In genomic region chr1:180424848-180425457, GRCh38 we compare ENCODE assay signal across 13 cellular contexts.
A peak's percentile ranks its signal among the peaks of the same experiment; 100 is the strongest.
DNase-seq lines count a peak whose midpoint lies in the region; ATAC-seq and TF ChIP-seq lines count a peak whose summit lies in the region.
"Had no signal": no experiment of that assay in that cellular context is flagged by ENCODE, and none has a peak within 500 bp of the region (broad histone marks: within the 10 kb centered on the region; RNA-seq: fewer than 3 reads in every experiment).

No MANE protein-coding gene starts in this region.

- H3K9me3 Mint-ChIP-seq in MCF 10A (ENCODE audit: unreplicated experiment) (peaks cover 11% of the 10 kb centered on the region), chondrocyte (ENCODE audit: low read depth) (peaks cover 10% of the 10 kb centered on the region)

- no peaks in the 10 kb centered on the region for H4K20me1 ChIP-seq in mammary epithelial cell (ENCODE audit: insufficient read depth, low read length)

- 100% methylated on average over 3 of the region's 3 CpGs for WGBS in mammary epithelial cell (ENCODE audit: low coverage, missing lambda C conversion rate)
- 82 to 92% methylated on average over 3 of the region's 3 CpGs for WGBS in body of pancreas, 2 donors

- peaks cover 45% of the 10 kb centered on the region for H3K36me3 Mint-ChIP-seq in MCF 10A (ENCODE audit: insufficient read depth, unreplicated experiment)
- H3K36me3 Mint-ChIP-seq in chondrocyte (ENCODE audit: low read depth): peaks cover 14% of the 10 kb centered on the region

- H3K27me3 Mint-ChIP-seq in MCF 10A (ENCODE audit: insufficient read depth, unreplicated experiment) (no peaks in the 10 kb centered on the region), chondrocyte (ENCODE audit: low read depth) (no peaks in the 10 kb centered on the region)

- dilution Hi-C loops in mammary epithelial cell (cut with HindIII; ENCODE audit: low sequenced_read_pairs): no loop called here

- H3K36me3 ChIP-seq in mammary epithelial cell (ENCODE audit: insufficient read depth, low read length) (peaks cover under 1% of the 10 kb centered on the region), SK-N-MC (ENCODE audit: insufficient read depth, low read length) (peaks cover 27% of the 10 kb centered on the region), body of pancreas (replicated peaks in 1 of 2; ENCODE audit: insufficient read depth in 1 of 2, low read depth in 2 of 2) (no peaks in the 10 kb centered on the region)

- H3K4me3 Mint-ChIP-seq in MCF 10A (ENCODE audit: unreplicated experiment) (no peak overlapping the region), chondrocyte (ENCODE audit: unreplicated experiment) (no peak overlapping the region)

- H2AFZ ChIP-seq in mammary epithelial cell (ENCODE audit: low read depth, low read length): no peak overlapping the region
- H2AFZ ChIP-seq: parathyroid adenoma had no signal

- H3K4me1 ChIP-seq in mammary epithelial cell (ENCODE audit: insufficient read depth, low read length) (no peaks in the 10 kb centered on the region), body of pancreas (no peaks in the 10 kb centered on the region)
- H3K4me1 ChIP-seq: parathyroid adenoma had no signal

- H3K4me1 Mint-ChIP-seq in MCF 10A (ENCODE audit: insufficient read depth, unreplicated experiment) (peaks cover 6% of the 10 kb centered on the region), chondrocyte (ENCODE audit: low read depth) (no peaks in the 10 kb centered on the region)

- no peak for TF ChIP-seq POLR2A in body of pancreas (IDR thresholded peaks at IDR 0.05)

- TF ChIP-seq CTCF in MCF 10A (IDR thresholded peaks at IDR 0.05; ENCODE audit: unreplicated experiment) (no peak), mammary epithelial cell (conservative IDR thresholded peaks at IDR 0.05 in 1 of 2, IDR thresholded peaks at IDR 0.05 in 1 of 2; ENCODE audit: extremely low read depth in 1 of 2, insufficient read depth in 1 of 2, low read depth in 1 of 2, low read length in 2 of 2) (no peak), body of pancreas (IDR thresholded peaks at IDR 0.05) (no peak), chondrocyte (IDR thresholded peaks at IDR 0.05) (no peak)

- H3K79me2 ChIP-seq in mammary epithelial cell (ENCODE audit: insufficient read depth, low read length): peaks cover 48% of the 10 kb centered on the region
- H3K79me2 ChIP-seq: parathyroid adenoma had no signal

- no peak overlapping the region for H3K9ac ChIP-seq in mammary epithelial cell (ENCODE audit: insufficient read depth, low read length)
- H3K9ac ChIP-seq in SK-N-MC (ENCODE audit: insufficient read length): no peak overlapping the region
- H3K9ac ChIP-seq: parathyroid adenoma had no signal

- H3K4me3 ChIP-seq in mammary epithelial cell (replicated peaks in 1 of 3; ENCODE audit: insufficient read depth in 1 of 3, low read depth in 2 of 3, low read length in 3 of 3): no peak overlapping the region
- H3K4me3 ChIP-seq in SK-N-MC: no peak overlapping the region
- H3K4me3 ChIP-seq in body of pancreas: no peak overlapping the region
- H3K4me3 ChIP-seq: coronary artery had no signal

- no peak overlapping the region for H3K27ac ChIP-seq in mammary epithelial cell (ENCODE audit: insufficient read depth, low read depth, low read length)
- H3K27ac ChIP-seq in SK-N-MC: no peak overlapping the region
- H3K27ac ChIP-seq in body of pancreas: no peak overlapping the region
- H3K27ac ChIP-seq: coronary artery, parathyroid adenoma had no signal

- H3K27me3 ChIP-seq in mammary epithelial cell (ENCODE audit: insufficient read depth, low read length) (no peaks in the 10 kb centered on the region), body of pancreas (no peaks in the 10 kb centered on the region)

- no peak for ATAC-seq in body of pancreas
- no peak for ATAC-seq in HG02852 (IDR thresholded peaks at IDR 0.05; ENCODE audit: unreplicated experiment)
- no peak for ATAC-seq in GM21825 (IDR thresholded peaks at IDR 0.05; ENCODE audit: unreplicated experiment)

- H3K4me2 ChIP-seq in mammary epithelial cell (ENCODE audit: insufficient read depth, low read depth, low read length): no peak overlapping the region

- in situ Hi-C loops in mammary epithelial cell (cut with MboI; ENCODE audit: low sequenced_read_pairs in 2 of 2): no loop called here

- CTCF ChIA-PET in MCF 10A (lab: Yijun Ruan, JAX) (interaction anchor here (0.8 to 2.5 kb wide), 2 partner anchors 9 to 1420 kb away, joined by 4 to 13 read pairs; no protein-coding TSS in a partner anchor), mammary epithelial cell (lab: Charles Lee; ENCODE audit: low non-redundant PET) (no interaction called here)

- no peak for DNase-seq in MCF 10A (ENCODE audit: unreplicated experiment)
- DNase-seq in mammary epithelial cell: no peak
- peak; percentile 30 for DNase-seq in NCI-H2081 treated with DMSO at 0.1 percent for 48 hours (lab: John Stamatoyannopoulos, UW)
- DNase-seq in SK-N-MC (ENCODE audit: low read depth, low spot score): peak; percentile 62
- DNase-seq in body of pancreas: no peak
- DNase-seq in chondrocyte (ENCODE audit: low spot score): no peak
- DNase-seq: IMR-90, NCI-H774, SHP77 treated with DMSO at 0.1 percent for 48 hours had no signal

- BruUV-seq in MCF 10A (replicated peaks; lab: Mats Ljungman, UMichigan) (no TSS peak), mammary epithelial cell (replicated peaks; lab: Mats Ljungman, UMichigan) (no TSS peak)

- intact Hi-C loops in MCF 10A (cut with micrococcal nuclease) (no loop called here), mammary epithelial cell (cut with micrococcal nuclease) (no loop called here), body of pancreas (cut with DNase I) (no loop called here)

- H3K9me3 ChIP-seq in mammary epithelial cell (replicated peaks; ENCODE audit: insufficient read depth, low read length) (no peaks in the 10 kb centered on the region), SK-N-MC (ENCODE audit: low read depth, low read length) (no peaks in the 10 kb centered on the region), body of pancreas (no peaks in the 10 kb centered on the region)

- H3K27ac Mint-ChIP-seq in MCF 10A (ENCODE audit: low read depth, unreplicated experiment) (peak overlapping the region; percentile 13), chondrocyte (ENCODE audit: unreplicated experiment) (no peak overlapping the region)

- POLR2A ChIA-PET in MCF 10A (lab: Yijun Ruan, JAX): interaction anchor here (0.9 to 1.1 kb wide), 2 partner anchors 11 to 12 kb away, joined by 3 read pairs; no protein-coding TSS in a partner anchor

Comparison
In these comparisons a context has a peak if more than half of its experiments do, and no peak if none do; other contexts are left out.
1. DNase-seq: peak in NCI-H2081 treated with DMSO at 0.1 percent for 48 hours (single experiment) and SK-N-MC (single experiment); none in MCF 10A (single experiment), mammary epithelial cell (single experiment), body of pancreas (0 of 4) and chondrocyte (single experiment).